In genomic region chr10:61733358-61733940, GRCh38 we compare ENCODE assay signal across 8 cellular contexts.
DNase-seq lines count a peak whose midpoint lies in the region; ATAC-seq and TF ChIP-seq lines count a peak whose summit lies in the region.

No MANE protein-coding gene starts in this region.

- ATAC-seq in HG03045 (IDR thresholded peaks at IDR 0.05; ENCODE audit: unreplicated experiment) = no peak

- H3K9me3 Mint-ChIP-seq in endodermal cell = no peaks in the 10 kb centered on the region
- peaks cover 5% of the 10 kb centered on the region for H3K9me3 Mint-ChIP-seq in nephron

- H3K36me3 ChIP-seq in endodermal cell (ENCODE audit: control insufficient read depth, insufficient read depth, low read length) = no peaks in the 10 kb centered on the region

- no peaks in the 10 kb centered on the region for H3K4me1 ChIP-seq in endodermal cell (ENCODE audit: control insufficient read depth, insufficient read depth, low read length)

- DNase-seq in DMS153 treated with DMSO at 0.1 percent for 48 hours (lab: John Stamatoyannopoulos, UW; ENCODE audit: unreplicated experiment) = peak; percentile 52
- no peak for DNase-seq in DMS153 (lab: John Stamatoyannopoulos, UW)
- DNase-seq in HCEC 1CT = peak; percentile 50
- DNase-seq in OCI-M1 (lab: John Stamatoyannopoulos, UW) = peak; percentile 90
- no peak for DNase-seq in endodermal cell
- no peak for DNase-seq in foreskin melanocyte

- H3K36me3 Mint-ChIP-seq in endodermal cell (ENCODE audit: low read depth) = no peaks in the 10 kb centered on the region
- H3K36me3 Mint-ChIP-seq in nephron (ENCODE audit: low read depth) = no peaks in the 10 kb centered on the region

- H3K4me3 Mint-ChIP-seq in endodermal cell = no peak overlapping the region
- H3K4me3 Mint-ChIP-seq in nephron = no peak overlapping the region

- H3K4me3 ChIP-seq in endodermal cell (ENCODE audit: low read length) = no peak overlapping the region

- no peaks in the 10 kb centered on the region for H3K27me3 ChIP-seq in endodermal cell (ENCODE audit: control insufficient read depth, insufficient read depth, low read length, poor library complexity, severe bottlenecking)

- TF ChIP-seq CTCF in endodermal cell (conservative IDR thresholded peaks at IDR 0.05) = peak; percentile 83
- peak; percentile 58 to 80 (median 70) for TF ChIP-seq CTCF in nephron (IDR thresholded peaks at IDR 0.05; ENCODE audit: unreplicated experiment in 3 of 3)

- WGBS in endodermal cell (ENCODE audit: insufficient coverage in 1 of 2, insufficient read length in 1 of 2), 2 experiments = no CpG with 5 or more reads among the region's 1 CpG

- no peak overlapping the region for H3K27ac ChIP-seq in endodermal cell (ENCODE audit: low read depth, low read length)

- H3K27ac Mint-ChIP-seq in endodermal cell (no peak overlapping the region), nephron (peak overlapping the region in 1 of 3 experiments; percentile 12)

- H3K27me3 Mint-ChIP-seq in endodermal cell (ENCODE audit: insufficient read depth) (no peaks in the 10 kb centered on the region), nephron (ENCODE audit: low read depth) (no peaks in the 10 kb centered on the region)

- H3K4me1 Mint-ChIP-seq in endodermal cell = peaks cover 7% of the 10 kb centered on the region
- peaks cover 11% of the 10 kb centered on the region for H3K4me1 Mint-ChIP-seq in nephron

- no peak overlapping the region for H3K9ac ChIP-seq in endodermal cell (ENCODE audit: extremely low read depth, low read length, poor library complexity, severe bottlenecking)

- no peaks in the 10 kb centered on the region for H3K9me3 ChIP-seq in endodermal cell (ENCODE audit: control insufficient read depth, low read length)

Comparison
In these comparisons a context has a peak if more than half of its experiments do, and no peak if none do; other contexts are left out.
1. DNase-seq: peak in DMS153 treated with DMSO at 0.1 percent for 48 hours (single experiment), HCEC 1CT (single experiment) and OCI-M1 (single experiment); none in DMS153 (single experiment), endodermal cell (single experiment) and foreskin melanocyte (single experiment).